In the genomic region with DNA sequence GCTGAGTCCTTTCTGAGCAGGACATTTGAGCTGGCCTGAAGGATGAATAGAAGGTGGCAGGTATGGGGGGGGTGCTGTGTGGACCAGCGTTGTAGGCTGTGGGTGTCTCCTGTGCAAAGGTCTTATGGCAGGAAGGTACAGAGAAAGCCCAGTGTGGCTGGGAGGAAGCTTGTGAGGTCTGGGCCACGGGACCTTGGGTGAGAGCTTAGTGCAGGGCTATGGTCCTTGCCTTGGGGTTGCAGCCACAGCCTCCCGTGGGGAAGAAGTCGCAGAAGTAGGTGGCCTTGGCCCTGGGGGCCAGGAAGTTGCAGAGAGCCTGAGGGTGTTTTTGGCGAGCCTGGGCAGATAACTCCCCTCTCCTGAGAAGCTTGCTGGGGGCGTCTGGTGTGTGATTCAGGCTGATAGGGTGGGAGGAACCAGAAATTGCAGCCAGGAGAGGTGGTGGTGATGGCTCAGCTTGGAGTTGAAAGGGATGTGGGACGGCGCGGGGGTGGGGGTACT, we compare ENCODE assay signal across 2 cellular contexts.
TF ChIP-seq lines count a peak whose summit lies in the region.

No MANE protein-coding gene starts in this region.

TF ChIP-seq in K562, 482 proteins besides CTCF, POLR2A, EP300 and RAD21 (continues in another document):
- TF ChIP-seq, protein P1, sequence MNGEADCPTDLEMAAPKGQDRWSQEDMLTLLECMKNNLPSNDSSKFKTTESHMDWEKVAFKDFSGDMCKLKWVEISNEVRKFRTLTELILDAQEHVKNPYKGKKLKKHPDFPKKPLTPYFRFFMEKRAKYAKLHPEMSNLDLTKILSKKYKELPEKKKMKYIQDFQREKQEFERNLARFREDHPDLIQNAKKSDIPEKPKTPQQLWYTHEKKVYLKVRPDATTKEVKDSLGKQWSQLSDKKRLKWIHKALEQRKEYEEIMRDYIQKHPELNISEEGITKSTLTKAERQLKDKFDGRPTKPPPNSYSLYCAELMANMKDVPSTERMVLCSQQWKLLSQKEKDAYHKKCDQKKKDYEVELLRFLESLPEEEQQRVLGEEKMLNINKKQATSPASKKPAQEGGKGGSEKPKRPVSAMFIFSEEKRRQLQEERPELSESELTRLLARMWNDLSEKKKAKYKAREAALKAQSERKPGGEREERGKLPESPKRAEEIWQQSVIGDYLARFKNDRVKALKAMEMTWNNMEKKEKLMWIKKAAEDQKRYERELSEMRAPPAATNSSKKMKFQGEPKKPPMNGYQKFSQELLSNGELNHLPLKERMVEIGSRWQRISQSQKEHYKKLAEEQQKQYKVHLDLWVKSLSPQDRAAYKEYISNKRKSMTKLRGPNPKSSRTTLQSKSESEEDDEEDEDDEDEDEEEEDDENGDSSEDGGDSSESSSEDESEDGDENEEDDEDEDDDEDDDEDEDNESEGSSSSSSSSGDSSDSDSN (IDR thresholded peaks at IDR 0.05; ENCODE audit: borderline replicate concordance in 1 of 2, low read depth in 2 of 2, low read length in 2 of 2), result peak in 1 of 2 experiments; percentile 45; a peak in 1 of 4 replicates
- TF ChIP-seq GATA2 (CRISPR knock-in tag; IDR thresholded peaks at IDR 0.05), result 0 out of 2 replicates have a peak, but pooled peaks have one; percentile 9
- no peak for TF ChIP-seq FOXJ2 (tag; IDR thresholded peaks at IDR 0.05)
- TF ChIP-seq, protein P2, sequence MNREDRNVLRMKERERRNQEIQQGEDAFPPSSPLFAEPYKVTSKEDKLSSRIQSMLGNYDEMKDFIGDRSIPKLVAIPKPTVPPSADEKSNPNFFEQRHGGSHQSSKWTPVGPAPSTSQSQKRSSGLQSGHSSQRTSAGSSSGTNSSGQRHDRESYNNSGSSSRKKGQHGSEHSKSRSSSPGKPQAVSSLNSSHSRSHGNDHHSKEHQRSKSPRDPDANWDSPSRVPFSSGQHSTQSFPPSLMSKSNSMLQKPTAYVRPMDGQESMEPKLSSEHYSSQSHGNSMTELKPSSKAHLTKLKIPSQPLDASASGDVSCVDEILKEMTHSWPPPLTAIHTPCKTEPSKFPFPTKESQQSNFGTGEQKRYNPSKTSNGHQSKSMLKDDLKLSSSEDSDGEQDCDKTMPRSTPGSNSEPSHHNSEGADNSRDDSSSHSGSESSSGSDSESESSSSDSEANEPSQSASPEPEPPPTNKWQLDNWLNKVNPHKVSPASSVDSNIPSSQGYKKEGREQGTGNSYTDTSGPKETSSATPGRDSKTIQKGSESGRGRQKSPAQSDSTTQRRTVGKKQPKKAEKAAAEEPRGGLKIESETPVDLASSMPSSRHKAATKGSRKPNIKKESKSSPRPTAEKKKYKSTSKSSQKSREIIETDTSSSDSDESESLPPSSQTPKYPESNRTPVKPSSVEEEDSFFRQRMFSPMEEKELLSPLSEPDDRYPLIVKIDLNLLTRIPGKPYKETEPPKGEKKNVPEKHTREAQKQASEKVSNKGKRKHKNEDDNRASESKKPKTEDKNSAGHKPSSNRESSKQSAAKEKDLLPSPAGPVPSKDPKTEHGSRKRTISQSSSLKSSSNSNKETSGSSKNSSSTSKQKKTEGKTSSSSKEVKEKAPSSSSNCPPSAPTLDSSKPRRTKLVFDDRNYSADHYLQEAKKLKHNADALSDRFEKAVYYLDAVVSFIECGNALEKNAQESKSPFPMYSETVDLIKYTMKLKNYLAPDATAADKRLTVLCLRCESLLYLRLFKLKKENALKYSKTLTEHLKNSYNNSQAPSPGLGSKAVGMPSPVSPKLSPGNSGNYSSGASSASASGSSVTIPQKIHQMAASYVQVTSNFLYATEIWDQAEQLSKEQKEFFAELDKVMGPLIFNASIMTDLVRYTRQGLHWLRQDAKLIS (CRISPR knock-in tag; IDR thresholded peaks at IDR 0.05), result peak; percentile 10; the same call in 1 of the 2 replicates
- TF ChIP-seq, protein P3, sequence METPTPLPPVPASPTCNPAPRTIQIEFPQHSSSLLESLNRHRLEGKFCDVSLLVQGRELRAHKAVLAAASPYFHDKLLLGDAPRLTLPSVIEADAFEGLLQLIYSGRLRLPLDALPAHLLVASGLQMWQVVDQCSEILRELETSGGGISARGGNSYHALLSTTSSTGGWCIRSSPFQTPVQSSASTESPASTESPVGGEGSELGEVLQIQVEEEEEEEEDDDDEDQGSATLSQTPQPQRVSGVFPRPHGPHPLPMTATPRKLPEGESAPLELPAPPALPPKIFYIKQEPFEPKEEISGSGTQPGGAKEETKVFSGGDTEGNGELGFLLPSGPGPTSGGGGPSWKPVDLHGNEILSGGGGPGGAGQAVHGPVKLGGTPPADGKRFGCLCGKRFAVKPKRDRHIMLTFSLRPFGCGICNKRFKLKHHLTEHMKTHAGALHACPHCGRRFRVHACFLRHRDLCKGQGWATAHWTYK (CRISPR knock-in tag; IDR thresholded peaks at IDR 0.05), result 0 out of 2 replicates have a peak, but pooled peaks have one; percentile 27
- TF ChIP-seq TEAD1 (CRISPR knock-in tag; IDR thresholded peaks at IDR 0.05), result 0 out of 4 replicates have a peak, but pooled peaks of 1 of the 2 experiments have one; percentile 59
- peak; percentile 18 for TF ChIP-seq MBD2 (IDR thresholded peaks at IDR 0.05; ENCODE audit: borderline replicate concordance, low read depth)
- peak; percentile 69 for TF ChIP-seq ARID1B (IDR thresholded peaks at IDR 0.05)
- peak in 1 of 2 experiments; percentile 25; a peak in 1 of 4 replicates for TF ChIP-seq RCOR1 (IDR thresholded peaks at IDR 0.05; ENCODE audit: borderline replicate concordance in 1 of 2, low read depth in 2 of 2, low read length in 2 of 2)
- peak; percentile 70 for TF ChIP-seq NCOR1 (IDR thresholded peaks at IDR 0.05)
- peak; percentile 50; the same call in 1 of the 2 replicates for TF ChIP-seq NFRKB (IDR thresholded peaks at IDR 0.05; ENCODE audit: low read depth)
- peak; percentile 12; the same call in 1 of the 2 replicates for TF ChIP-seq MXI1 (IDR thresholded peaks at IDR 0.05; ENCODE audit: low read depth, low read length)
- TF ChIP-seq ZKSCAN1 (IDR thresholded peaks at IDR 0.05; ENCODE audit: low read depth, low read length), result 0 out of 2 replicates have a peak, but pooled peaks have one; percentile 24
- no peak for TF ChIP-seq SIRT6 (IDR thresholded peaks at IDR 0.05; ENCODE audit: low read depth, low read length)
- TF ChIP-seq, protein P4, sequence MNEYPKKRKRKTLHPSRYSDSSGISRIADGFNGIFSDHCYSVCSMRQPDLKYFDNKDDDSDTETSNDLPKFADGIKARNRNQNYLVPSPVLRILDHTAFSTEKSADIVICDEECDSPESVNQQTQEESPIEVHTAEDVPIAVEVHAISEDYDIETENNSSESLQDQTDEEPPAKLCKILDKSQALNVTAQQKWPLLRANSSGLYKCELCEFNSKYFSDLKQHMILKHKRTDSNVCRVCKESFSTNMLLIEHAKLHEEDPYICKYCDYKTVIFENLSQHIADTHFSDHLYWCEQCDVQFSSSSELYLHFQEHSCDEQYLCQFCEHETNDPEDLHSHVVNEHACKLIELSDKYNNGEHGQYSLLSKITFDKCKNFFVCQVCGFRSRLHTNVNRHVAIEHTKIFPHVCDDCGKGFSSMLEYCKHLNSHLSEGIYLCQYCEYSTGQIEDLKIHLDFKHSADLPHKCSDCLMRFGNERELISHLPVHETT (CRISPR knock-in tag; conservative IDR thresholded peaks at IDR 0.05 in 1 of 2, IDR thresholded peaks at IDR 0.05 in 1 of 2), result 0 out of 4 replicates have a peak, but pooled peaks of 1 of the 2 experiments have one; percentile 44
- 0 out of 2 replicates have a peak, but pooled peaks have one; percentile 53 for TF ChIP-seq POLR2G (IDR thresholded peaks at IDR 0.05; ENCODE audit: low read depth, low read length)
- TF ChIP-seq CREB1 (IDR thresholded peaks at IDR 0.05), result no peak; the same call in 1 of the 2 replicates
- no peak for TF ChIP-seq CREB1 (CRISPR knock-in tag; IDR thresholded peaks at IDR 0.05)
- peak; percentile 95 for TF ChIP-seq EGR1 (conservative IDR thresholded peaks at IDR 0.05)

TF ChIP-seq in liver, 16 proteins besides CTCF, POLR2A, EP300 and RAD21 (continued from another document):
- TF ChIP-seq ZBTB33 (IDR thresholded peaks at IDR 0.05) (no peak), FOXA2 (IDR thresholded peaks at IDR 0.05) (no peak), RXRA (IDR thresholded peaks at IDR 0.05) (no peak), EGR1 (IDR thresholded peaks at IDR 0.05; ENCODE audit: low read depth in 2 of 2) (no peak), NR2F2 (IDR thresholded peaks at IDR 0.05) (no peak), FOXA1 (IDR thresholded peaks at IDR 0.05) (no peak), GABPA (IDR thresholded peaks at IDR 0.05 in 1 of 2, conservative IDR thresholded peaks at IDR 0.05 in 1 of 2) (no peak), SP1 (IDR thresholded peaks at IDR 0.05) (no peak), TAF1 (conservative IDR thresholded peaks at IDR 0.05) (no peak)
- TF ChIP-seq, protein P5, sequence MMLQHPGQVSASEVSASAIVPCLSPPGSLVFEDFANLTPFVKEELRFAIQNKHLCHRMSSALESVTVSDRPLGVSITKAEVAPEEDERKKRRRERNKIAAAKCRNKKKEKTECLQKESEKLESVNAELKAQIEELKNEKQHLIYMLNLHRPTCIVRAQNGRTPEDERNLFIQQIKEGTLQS (IDR thresholded peaks at IDR 0.05), result no peak
